8 cellular contexts compared by ENCODE assay signal in the genomic region with DNA sequence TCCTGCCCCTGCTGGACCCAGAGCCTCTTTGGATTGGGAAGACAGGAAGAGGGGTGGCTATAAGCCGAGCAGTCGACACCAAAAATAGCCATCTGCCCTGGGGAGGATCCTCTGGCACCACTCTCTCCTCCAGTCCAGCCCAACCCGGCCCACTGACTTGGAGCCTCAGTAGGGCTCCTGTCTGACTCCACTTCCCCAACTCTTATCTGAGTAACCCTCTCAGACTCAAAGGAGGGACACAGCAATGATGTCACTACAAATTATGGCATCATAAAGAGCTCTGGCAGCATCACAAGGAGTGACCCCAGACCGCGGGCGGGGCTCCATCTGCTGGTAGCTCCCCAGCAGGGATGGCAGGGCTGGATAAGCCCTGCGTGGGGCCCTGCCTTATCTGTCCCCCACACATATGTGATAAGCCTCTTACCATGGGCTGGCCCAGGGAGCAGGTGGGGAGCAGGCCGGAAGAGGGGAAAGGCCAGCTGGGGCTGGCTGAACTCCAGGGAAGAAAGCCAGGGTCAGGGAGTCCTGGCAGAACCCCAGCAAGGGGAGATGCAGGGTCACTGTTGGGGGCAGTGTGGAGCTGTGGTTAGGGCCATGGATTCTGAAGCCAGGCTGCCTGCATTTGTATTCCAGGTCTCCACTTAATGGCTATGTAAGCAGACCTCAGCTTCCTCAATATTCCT. TPM values are rescaled to one million over a fixed set of nuclear protein-coding genes. Genes with fewer than 3 reads are reported as not detected.
DNase-seq lines count a peak whose midpoint lies in the region; ATAC-seq, FAIRE-seq and TF ChIP-seq lines count a peak whose summit lies in the region.

No MANE protein-coding gene starts in this region.

- POLR2A ChIA-PET in WTC11 (lab: Charles Lee): interaction anchor here (0.6 kb wide), 1 partner anchor 41 kb away, joined by 4 read pairs; no protein-coding TSS in a partner anchor

- ATAC-seq in WTC11 (peak; percentile 14), left cardiac atrium (peak; percentile 47 to 60), GM21381 (IDR thresholded peaks at IDR 0.05; ENCODE audit: unreplicated experiment) (no peak)

- peaks cover 0 to 5% of the 10 kb centered on the region in 2 donors for H3K4me1 ChIP-seq in small intestine (ENCODE audit: control insufficient read depth in 2 of 2, insufficient read depth in 1 of 2, low read depth in 1 of 2, low read length in 1 of 2)

- peak overlapping the region in 1 of 2 donors; percentile 42 for H3K27ac ChIP-seq in small intestine (ENCODE audit: low read depth in 1 of 2, low read length in 1 of 2)

- H3K4me3 ChIP-seq in H7 (ENCODE audit: insufficient read depth, low read depth, low read length) (no peak overlapping the region), small intestine (ENCODE audit: low read depth in 1 of 2, low read length in 2 of 2) (no peak overlapping the region)

- H3K27me3 Mint-ChIP-seq in WTC11 (ENCODE audit: low read depth): peaks cover 4% of the 10 kb centered on the region

- peaks cover 27% of the 10 kb centered on the region for H3K4me1 Mint-ChIP-seq in WTC11

- intact Hi-C loops in left cardiac atrium (cut with DNase I): loop anchor here in 1 of 2 donors (5.0 kb wide), 2 partner anchors 34 to 509 kb away; no protein-coding TSS in a partner anchor

- H3K9me3 Mint-ChIP-seq in WTC11: no peaks in the 10 kb centered on the region

- no peak for TF ChIP-seq CTCF in WTC11 (IDR thresholded peaks at IDR 0.05)

- H3K27me3 ChIP-seq in H7 (ENCODE audit: control insufficient read depth, insufficient read depth, low read length): no peaks in the 10 kb centered on the region
- H3K27me3 ChIP-seq in small intestine (ENCODE audit: control insufficient read depth in 2 of 2, insufficient read depth in 2 of 2, low read length in 2 of 2): no peaks in the 10 kb centered on the region

- no peaks in the 10 kb centered on the region for H3K36me3 Mint-ChIP-seq in WTC11

- no peak for FAIRE-seq in small intestine (lab: Jason Lieb, UNC)

- no peaks in the 10 kb centered on the region for H3K9me3 ChIP-seq in small intestine (ENCODE audit: control insufficient read depth, low read depth)

- WGBS in small intestine, 3 donors: 24 to 39% (median 34%) methylated on average over 8 of the region's 8 CpGs

- no peak overlapping the region for H3K4me3 Mint-ChIP-seq in WTC11

- DNase-seq in H7: peak; percentile 67
- DNase-seq in WTC11 (ENCODE audit: low spot score): no peak
- peak; percentile 55 for DNase-seq in left cardiac atrium
- peak; percentile 53 for DNase-seq in small intestine
- no peak for DNase-seq in SIG-M5 treated with dmso at 0.1 percent for 504 hours (lab: John Stamatoyannopoulos, UW; ENCODE audit: unreplicated experiment)
- no peak for DNase-seq in foreskin melanocyte
- no peak for DNase-seq in activated naive CD4-positive, alpha-beta T cell (lab: John Stamatoyannopoulos, UW)

- no peak overlapping the region for H3K27ac Mint-ChIP-seq in WTC11

- CTCF ChIA-PET in WTC11 (lab: Charles Lee): interaction anchor here (0.6 to 6.6 kb wide), 30 partner anchors 10 to 640 kb away, joined by 3 to 132 read pairs (median 6); a partner anchor contains a TSS

- H3K36me3 ChIP-seq in H7 (replicated peaks; ENCODE audit: control insufficient read depth, insufficient read depth, low read length) (no peaks in the 10 kb centered on the region), small intestine (ENCODE audit: control insufficient read depth in 2 of 2, insufficient read depth in 2 of 2, low read length in 2 of 2) (no peaks in the 10 kb centered on the region)

TF ChIP-seq in WTC11, 78 proteins besides CTCF, POLR2A, EP300 and RAD21 (continues in another document):
- TF ChIP-seq, protein P1, sequence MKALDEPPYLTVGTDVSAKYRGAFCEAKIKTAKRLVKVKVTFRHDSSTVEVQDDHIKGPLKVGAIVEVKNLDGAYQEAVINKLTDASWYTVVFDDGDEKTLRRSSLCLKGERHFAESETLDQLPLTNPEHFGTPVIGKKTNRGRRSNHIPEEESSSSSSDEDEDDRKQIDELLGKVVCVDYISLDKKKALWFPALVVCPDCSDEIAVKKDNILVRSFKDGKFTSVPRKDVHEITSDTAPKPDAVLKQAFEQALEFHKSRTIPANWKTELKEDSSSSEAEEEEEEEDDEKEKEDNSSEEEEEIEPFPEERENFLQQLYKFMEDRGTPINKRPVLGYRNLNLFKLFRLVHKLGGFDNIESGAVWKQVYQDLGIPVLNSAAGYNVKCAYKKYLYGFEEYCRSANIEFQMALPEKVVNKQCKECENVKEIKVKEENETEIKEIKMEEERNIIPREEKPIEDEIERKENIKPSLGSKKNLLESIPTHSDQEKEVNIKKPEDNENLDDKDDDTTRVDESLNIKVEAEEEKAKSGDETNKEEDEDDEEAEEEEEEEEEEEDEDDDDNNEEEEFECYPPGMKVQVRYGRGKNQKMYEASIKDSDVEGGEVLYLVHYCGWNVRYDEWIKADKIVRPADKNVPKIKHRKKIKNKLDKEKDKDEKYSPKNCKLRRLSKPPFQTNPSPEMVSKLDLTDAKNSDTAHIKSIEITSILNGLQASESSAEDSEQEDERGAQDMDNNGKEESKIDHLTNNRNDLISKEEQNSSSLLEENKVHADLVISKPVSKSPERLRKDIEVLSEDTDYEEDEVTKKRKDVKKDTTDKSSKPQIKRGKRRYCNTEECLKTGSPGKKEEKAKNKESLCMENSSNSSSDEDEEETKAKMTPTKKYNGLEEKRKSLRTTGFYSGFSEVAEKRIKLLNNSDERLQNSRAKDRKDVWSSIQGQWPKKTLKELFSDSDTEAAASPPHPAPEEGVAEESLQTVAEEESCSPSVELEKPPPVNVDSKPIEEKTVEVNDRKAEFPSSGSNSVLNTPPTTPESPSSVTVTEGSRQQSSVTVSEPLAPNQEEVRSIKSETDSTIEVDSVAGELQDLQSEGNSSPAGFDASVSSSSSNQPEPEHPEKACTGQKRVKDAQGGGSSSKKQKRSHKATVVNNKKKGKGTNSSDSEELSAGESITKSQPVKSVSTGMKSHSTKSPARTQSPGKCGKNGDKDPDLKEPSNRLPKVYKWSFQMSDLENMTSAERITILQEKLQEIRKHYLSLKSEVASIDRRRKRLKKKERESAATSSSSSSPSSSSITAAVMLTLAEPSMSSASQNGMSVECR (CRISPR knock-in tag; IDR thresholded peaks at IDR 0.05; ENCODE audit: borderline replicate concordance): no peak
- TF ChIP-seq, protein P2, sequence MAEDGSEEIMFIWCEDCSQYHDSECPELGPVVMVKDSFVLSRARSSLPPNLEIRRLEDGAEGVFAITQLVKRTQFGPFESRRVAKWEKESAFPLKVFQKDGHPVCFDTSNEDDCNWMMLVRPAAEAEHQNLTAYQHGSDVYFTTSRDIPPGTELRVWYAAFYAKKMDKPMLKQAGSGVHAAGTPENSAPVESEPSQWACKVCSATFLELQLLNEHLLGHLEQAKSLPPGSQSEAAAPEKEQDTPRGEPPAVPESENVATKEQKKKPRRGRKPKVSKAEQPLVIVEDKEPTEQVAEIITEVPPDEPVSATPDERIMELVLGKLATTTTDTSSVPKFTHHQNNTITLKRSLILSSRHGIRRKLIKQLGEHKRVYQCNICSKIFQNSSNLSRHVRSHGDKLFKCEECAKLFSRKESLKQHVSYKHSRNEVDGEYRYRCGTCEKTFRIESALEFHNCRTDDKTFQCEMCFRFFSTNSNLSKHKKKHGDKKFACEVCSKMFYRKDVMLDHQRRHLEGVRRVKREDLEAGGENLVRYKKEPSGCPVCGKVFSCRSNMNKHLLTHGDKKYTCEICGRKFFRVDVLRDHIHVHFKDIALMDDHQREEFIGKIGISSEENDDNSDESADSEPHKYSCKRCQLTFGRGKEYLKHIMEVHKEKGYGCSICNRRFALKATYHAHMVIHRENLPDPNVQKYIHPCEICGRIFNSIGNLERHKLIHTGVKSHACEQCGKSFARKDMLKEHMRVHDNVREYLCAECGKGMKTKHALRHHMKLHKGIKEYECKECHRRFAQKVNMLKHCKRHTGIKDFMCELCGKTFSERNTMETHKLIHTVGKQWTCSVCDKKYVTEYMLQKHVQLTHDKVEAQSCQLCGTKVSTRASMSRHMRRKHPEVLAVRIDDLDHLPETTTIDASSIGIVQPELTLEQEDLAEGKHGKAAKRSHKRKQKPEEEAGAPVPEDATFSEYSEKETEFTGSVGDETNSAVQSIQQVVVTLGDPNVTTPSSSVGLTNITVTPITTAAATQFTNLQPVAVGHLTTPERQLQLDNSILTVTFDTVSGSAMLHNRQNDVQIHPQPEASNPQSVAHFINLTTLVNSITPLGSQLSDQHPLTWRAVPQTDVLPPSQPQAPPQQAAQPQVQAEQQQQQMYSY (CRISPR knock-in tag; IDR thresholded peaks at IDR 0.05): no peak
- TF ChIP-seq, protein P3, sequence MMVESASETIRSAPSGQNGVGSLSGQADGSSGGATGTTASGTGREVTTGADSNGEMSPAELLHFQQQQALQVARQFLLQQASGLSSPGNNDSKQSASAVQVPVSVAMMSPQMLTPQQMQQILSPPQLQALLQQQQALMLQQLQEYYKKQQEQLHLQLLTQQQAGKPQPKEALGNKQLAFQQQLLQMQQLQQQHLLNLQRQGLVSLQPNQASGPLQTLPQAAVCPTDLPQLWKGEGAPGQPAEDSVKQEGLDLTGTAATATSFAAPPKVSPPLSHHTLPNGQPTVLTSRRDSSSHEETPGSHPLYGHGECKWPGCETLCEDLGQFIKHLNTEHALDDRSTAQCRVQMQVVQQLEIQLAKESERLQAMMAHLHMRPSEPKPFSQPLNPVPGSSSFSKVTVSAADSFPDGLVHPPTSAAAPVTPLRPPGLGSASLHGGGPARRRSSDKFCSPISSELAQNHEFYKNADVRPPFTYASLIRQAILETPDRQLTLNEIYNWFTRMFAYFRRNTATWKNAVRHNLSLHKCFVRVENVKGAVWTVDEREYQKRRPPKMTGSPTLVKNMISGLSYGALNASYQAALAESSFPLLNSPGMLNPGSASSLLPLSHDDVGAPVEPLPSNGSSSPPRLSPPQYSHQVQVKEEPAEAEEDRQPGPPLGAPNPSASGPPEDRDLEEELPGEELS (CRISPR knock-in tag; IDR thresholded peaks at IDR 0.05): no peak
- no peak for TF ChIP-seq ZNF263 (CRISPR knock-in tag; IDR thresholded peaks at IDR 0.05; ENCODE audit: low read depth)
- TF ChIP-seq, protein P4, sequence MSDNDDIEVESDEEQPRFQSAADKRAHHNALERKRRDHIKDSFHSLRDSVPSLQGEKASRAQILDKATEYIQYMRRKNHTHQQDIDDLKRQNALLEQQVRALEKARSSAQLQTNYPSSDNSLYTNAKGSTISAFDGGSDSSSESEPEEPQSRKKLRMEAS (CRISPR knock-in tag; IDR thresholded peaks at IDR 0.05): no peak

RNA-seq across cellular contexts. Expression of a gene that starts 4.6 kb away (rescaled TPM):
- total RNA-seq in H7 (2014; rRNA removed; shearing (Covaris generic)): 6.4 and 8.2 TPM in 2 replicates
- total RNA-seq in WTC11 (2021): 10.2 to 14.4 TPM (median 12.5 TPM) in 3 replicates
- total RNA-seq in left cardiac atrium: 1 to 10 TPM; 1.3 to 3.1 TPM
- polyA plus RNA-seq in small intestine: 10 to 100 TPM in 1 of 3 donors, 1 to 10 TPM in 1, under 1 TPM in 1; 0.81 to 15.7 (median 1.6) TPM

RNA-seq across cellular contexts. Expression of a gene that starts 44.5 kb away (rescaled TPM):
- 10.5 and 19.8 TPM in 2 replicates for total RNA-seq in H7 (2014; rRNA removed; shearing (Covaris generic))
- total RNA-seq in WTC11 (2021): 12.1 to 20.1 TPM (median 19.2 TPM) in 3 replicates
- total RNA-seq in left cardiac atrium: 1 to 10 TPM; 1.8 to 2.2 TPM
- polyA plus RNA-seq in small intestine: 10 to 100 TPM in 2 of 3 donors, 1 to 10 TPM in 1; 5.8 to 35.1 (median 20.4) TPM

RNA-seq across cellular contexts. Expression of a gene that starts 56.9 kb away (rescaled TPM):
- 207 and 217 TPM in 2 replicates for total RNA-seq in H7 (2014; rRNA removed; shearing (Covaris generic))
- total RNA-seq in WTC11 (2021) (66.7 to 72.2 TPM (median 66.9 TPM) in 3 replicates), left cardiac atrium (10 to 100 TPM; 35.5 to 44.2 TPM)
- 10 to 100 TPM in 2 of 3 donors, 1 to 10 TPM in 1; 8.9 to 31.8 (median 20.0) TPM for polyA plus RNA-seq in small intestine

Comparison
In these comparisons a context has a peak if more than half of its experiments do, and no peak if none do; other contexts are left out.
1. DNase-seq: peak in H7 (single experiment), left cardiac atrium (single experiment) and small intestine (single experiment); none in WTC11 (single experiment), SIG-M5 treated with dmso at 0.1 percent for 504 hours (single experiment), foreskin melanocyte (single experiment) and activated naive CD4-positive, alpha-beta T cell (0 of 4).